ENCODE assay signal across 1 cellular context in the genomic region with DNA sequence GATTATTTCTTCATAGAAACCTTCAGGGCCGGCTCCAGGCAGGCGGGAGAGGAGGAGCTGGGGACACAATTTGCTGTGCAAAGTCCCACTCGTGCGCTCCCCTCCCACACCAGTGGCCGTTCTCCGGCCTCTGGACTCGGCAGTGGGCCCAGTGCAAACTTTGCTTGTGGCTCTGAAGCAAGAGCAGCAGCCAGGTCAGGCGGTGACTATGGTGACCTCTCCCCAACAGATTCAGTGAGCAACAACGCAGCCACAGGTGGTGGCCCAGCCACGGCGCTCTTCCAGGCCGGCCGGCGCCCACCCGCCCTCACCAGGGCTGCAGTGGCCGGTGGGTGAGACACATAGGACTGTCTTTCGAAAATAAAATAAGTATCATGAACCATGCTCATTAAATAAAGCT.
A peak's percentile ranks its signal among the peaks of the same experiment; 100 is the strongest.
TF ChIP-seq lines count a peak whose summit lies in the region.

No MANE protein-coding gene starts in this region.

TF ChIP-seq in HepG2, 621 proteins besides CTCF, POLR2A, EP300 and RAD21 (continued from another document and continues in another):
- no peak for TF ChIP-seq SMAD9 (CRISPR knock-in tag; IDR thresholded peaks at IDR 0.05)
- no peak for TF ChIP-seq CBX5 (CRISPR knock-in tag; IDR thresholded peaks at IDR 0.05; ENCODE audit: borderline replicate concordance)
- no peak for TF ChIP-seq PTBP1 (IDR thresholded peaks at IDR 0.05; ENCODE audit: low read depth, low read length, poor library complexity, severe bottlenecking)
- no peak for TF ChIP-seq ZNF652 (CRISPR knock-in tag; IDR thresholded peaks at IDR 0.05; ENCODE audit: borderline replicate concordance, low read depth)
- TF ChIP-seq, protein P1, sequence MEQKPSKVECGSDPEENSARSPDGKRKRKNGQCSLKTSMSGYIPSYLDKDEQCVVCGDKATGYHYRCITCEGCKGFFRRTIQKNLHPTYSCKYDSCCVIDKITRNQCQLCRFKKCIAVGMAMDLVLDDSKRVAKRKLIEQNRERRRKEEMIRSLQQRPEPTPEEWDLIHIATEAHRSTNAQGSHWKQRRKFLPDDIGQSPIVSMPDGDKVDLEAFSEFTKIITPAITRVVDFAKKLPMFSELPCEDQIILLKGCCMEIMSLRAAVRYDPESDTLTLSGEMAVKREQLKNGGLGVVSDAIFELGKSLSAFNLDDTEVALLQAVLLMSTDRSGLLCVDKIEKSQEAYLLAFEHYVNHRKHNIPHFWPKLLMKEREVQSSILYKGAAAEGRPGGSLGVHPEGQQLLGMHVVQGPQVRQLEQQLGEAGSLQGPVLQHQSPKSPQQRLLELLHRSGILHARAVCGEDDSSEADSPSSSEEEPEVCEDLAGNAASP (CRISPR knock-in tag; IDR thresholded peaks at IDR 0.05; ENCODE audit: borderline replicate concordance), result no peak
- no peak for TF ChIP-seq ZFP36L1 (CRISPR knock-in tag; IDR thresholded peaks at IDR 0.05)
- no peak for TF ChIP-seq ZNF567 (CRISPR knock-in tag; IDR thresholded peaks at IDR 0.05; ENCODE audit: borderline replicate concordance)
- peak; percentile 51; the same call in 1 of the 2 replicates for TF ChIP-seq NFKB2 (CRISPR knock-in tag; IDR thresholded peaks at IDR 0.05; ENCODE audit: borderline replicate concordance)
- TF ChIP-seq RARA (CRISPR knock-in tag; IDR thresholded peaks at IDR 0.05), result peak; percentile 35; the same call in 1 of the 2 replicates
- TF ChIP-seq, protein P2, sequence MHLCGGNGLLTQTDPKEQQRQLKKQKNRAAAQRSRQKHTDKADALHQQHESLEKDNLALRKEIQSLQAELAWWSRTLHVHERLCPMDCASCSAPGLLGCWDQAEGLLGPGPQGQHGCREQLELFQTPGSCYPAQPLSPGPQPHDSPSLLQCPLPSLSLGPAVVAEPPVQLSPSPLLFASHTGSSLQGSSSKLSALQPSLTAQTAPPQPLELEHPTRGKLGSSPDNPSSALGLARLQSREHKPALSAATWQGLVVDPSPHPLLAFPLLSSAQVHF (CRISPR knock-in tag; IDR thresholded peaks at IDR 0.05), result no peak
- TF ChIP-seq, protein P3, sequence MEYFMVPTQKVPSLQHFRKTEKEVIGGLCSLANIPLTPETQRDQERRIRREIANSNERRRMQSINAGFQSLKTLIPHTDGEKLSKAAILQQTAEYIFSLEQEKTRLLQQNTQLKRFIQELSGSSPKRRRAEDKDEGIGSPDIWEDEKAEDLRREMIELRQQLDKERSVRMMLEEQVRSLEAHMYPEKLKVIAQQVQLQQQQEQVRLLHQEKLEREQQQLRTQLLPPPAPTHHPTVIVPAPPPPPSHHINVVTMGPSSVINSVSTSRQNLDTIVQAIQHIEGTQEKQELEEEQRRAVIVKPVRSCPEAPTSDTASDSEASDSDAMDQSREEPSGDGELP (IDR thresholded peaks at IDR 0.05; ENCODE audit: borderline replicate concordance, low read depth), result 0 out of 2 replicates have a peak, but pooled peaks have one; percentile 8
- TF ChIP-seq, protein P4, sequence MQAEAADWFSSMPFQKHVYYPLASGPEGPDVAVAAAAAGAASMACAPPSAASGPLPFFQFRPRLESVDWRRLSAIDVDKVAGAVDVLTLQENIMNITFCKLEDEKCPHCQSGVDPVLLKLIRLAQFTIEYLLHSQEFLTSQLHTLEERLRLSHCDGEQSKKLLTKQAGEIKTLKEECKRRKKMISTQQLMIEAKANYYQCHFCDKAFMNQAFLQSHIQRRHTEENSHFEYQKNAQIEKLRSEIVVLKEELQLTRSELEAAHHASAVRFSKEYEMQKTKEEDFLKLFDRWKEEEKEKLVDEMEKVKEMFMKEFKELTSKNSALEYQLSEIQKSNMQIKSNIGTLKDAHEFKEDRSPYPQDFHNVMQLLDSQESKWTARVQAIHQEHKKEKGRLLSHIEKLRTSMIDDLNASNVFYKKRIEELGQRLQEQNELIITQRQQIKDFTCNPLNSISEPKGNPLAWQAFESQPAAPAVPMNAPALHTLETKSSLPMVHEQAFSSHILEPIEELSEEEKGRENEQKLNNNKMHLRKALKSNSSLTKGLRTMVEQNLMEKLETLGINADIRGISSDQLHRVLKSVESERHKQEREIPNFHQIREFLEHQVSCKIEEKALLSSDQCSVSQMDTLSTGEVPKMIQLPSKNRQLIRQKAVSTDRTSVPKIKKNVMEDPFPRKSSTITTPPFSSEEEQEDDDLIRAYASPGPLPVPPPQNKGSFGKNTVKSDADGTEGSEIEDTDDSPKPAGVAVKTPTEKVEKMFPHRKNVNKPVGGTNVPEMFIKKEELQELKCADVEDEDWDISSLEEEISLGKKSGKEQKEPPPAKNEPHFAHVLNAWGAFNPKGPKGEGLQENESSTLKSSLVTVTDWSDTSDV (CRISPR knock-in tag; IDR thresholded peaks at IDR 0.05), result no peak
- TF ChIP-seq AKAP8 (CRISPR knock-in tag; IDR thresholded peaks at IDR 0.05), result no peak
- TF ChIP-seq ZNF10 (CRISPR knock-in tag; IDR thresholded peaks at IDR 0.05; ENCODE audit: borderline replicate concordance, low read depth), result no peak
- TF ChIP-seq ELF1 (CRISPR knock-in tag; IDR thresholded peaks at IDR 0.05), result no peak
- peak; percentile 53; the same call in 1 of the 2 replicates for TF ChIP-seq ZNF383 (CRISPR knock-in tag; IDR thresholded peaks at IDR 0.05; ENCODE audit: borderline replicate concordance)
- TF ChIP-seq ZMYM4 (CRISPR knock-in tag; IDR thresholded peaks at IDR 0.05), result no peak
- TF ChIP-seq, protein P5, sequence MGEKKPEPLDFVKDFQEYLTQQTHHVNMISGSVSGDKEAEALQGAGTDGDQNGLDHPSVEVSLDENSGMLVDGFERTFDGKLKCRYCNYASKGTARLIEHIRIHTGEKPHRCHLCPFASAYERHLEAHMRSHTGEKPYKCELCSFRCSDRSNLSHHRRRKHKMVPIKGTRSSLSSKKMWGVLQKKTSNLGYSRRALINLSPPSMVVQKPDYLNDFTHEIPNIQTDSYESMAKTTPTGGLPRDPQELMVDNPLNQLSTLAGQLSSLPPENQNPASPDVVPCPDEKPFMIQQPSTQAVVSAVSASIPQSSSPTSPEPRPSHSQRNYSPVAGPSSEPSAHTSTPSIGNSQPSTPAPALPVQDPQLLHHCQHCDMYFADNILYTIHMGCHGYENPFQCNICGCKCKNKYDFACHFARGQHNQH (CRISPR knock-in tag; IDR thresholded peaks at IDR 0.05), result peak; percentile 38; the same call in 1 of the 2 replicates
- TF ChIP-seq NFYC (CRISPR knock-in tag; IDR thresholded peaks at IDR 0.05), result no peak
- TF ChIP-seq, protein P6, sequence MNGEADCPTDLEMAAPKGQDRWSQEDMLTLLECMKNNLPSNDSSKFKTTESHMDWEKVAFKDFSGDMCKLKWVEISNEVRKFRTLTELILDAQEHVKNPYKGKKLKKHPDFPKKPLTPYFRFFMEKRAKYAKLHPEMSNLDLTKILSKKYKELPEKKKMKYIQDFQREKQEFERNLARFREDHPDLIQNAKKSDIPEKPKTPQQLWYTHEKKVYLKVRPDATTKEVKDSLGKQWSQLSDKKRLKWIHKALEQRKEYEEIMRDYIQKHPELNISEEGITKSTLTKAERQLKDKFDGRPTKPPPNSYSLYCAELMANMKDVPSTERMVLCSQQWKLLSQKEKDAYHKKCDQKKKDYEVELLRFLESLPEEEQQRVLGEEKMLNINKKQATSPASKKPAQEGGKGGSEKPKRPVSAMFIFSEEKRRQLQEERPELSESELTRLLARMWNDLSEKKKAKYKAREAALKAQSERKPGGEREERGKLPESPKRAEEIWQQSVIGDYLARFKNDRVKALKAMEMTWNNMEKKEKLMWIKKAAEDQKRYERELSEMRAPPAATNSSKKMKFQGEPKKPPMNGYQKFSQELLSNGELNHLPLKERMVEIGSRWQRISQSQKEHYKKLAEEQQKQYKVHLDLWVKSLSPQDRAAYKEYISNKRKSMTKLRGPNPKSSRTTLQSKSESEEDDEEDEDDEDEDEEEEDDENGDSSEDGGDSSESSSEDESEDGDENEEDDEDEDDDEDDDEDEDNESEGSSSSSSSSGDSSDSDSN (CRISPR knock-in tag; IDR thresholded peaks at IDR 0.05), result peak; percentile 31; the same call in 1 of the 2 replicates
- TF ChIP-seq ZFP82 (CRISPR knock-in tag; IDR thresholded peaks at IDR 0.05; ENCODE audit: borderline replicate concordance), result no peak
- no peak for TF ChIP-seq EED (CRISPR knock-in tag; IDR thresholded peaks at IDR 0.05)
- TF ChIP-seq, protein P7, sequence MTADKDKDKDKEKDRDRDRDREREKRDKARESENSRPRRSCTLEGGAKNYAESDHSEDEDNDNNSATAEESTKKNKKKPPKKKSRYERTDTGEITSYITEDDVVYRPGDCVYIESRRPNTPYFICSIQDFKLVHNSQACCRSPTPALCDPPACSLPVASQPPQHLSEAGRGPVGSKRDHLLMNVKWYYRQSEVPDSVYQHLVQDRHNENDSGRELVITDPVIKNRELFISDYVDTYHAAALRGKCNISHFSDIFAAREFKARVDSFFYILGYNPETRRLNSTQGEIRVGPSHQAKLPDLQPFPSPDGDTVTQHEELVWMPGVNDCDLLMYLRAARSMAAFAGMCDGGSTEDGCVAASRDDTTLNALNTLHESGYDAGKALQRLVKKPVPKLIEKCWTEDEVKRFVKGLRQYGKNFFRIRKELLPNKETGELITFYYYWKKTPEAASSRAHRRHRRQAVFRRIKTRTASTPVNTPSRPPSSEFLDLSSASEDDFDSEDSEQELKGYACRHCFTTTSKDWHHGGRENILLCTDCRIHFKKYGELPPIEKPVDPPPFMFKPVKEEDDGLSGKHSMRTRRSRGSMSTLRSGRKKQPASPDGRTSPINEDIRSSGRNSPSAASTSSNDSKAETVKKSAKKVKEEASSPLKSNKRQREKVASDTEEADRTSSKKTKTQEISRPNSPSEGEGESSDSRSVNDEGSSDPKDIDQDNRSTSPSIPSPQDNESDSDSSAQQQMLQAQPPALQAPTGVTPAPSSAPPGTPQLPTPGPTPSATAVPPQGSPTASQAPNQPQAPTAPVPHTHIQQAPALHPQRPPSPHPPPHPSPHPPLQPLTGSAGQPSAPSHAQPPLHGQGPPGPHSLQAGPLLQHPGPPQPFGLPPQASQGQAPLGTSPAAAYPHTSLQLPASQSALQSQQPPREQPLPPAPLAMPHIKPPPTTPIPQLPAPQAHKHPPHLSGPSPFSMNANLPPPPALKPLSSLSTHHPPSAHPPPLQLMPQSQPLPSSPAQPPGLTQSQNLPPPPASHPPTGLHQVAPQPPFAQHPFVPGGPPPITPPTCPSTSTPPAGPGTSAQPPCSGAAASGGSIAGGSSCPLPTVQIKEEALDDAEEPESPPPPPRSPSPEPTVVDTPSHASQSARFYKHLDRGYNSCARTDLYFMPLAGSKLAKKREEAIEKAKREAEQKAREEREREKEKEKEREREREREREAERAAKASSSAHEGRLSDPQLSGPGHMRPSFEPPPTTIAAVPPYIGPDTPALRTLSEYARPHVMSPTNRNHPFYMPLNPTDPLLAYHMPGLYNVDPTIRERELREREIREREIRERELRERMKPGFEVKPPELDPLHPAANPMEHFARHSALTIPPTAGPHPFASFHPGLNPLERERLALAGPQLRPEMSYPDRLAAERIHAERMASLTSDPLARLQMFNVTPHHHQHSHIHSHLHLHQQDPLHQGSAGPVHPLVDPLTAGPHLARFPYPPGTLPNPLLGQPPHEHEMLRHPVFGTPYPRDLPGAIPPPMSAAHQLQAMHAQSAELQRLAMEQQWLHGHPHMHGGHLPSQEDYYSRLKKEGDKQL (CRISPR knock-in tag; IDR thresholded peaks at IDR 0.05; ENCODE audit: low read depth), result no peak
- 0 out of 2 replicates have a peak, but pooled peaks have one; percentile 12 for TF ChIP-seq ZFX (CRISPR knock-in tag; IDR thresholded peaks at IDR 0.05; ENCODE audit: low read depth)
- no peak for TF ChIP-seq SRF (IDR thresholded peaks at IDR 0.05; ENCODE audit: low read depth, low read length)
- TF ChIP-seq RELA (CRISPR knock-in tag; IDR thresholded peaks at IDR 0.05), result no peak
- no peak for TF ChIP-seq GATAD1 (CRISPR knock-in tag; IDR thresholded peaks at IDR 0.05)
- no peak for TF ChIP-seq FOSL2 (CRISPR knock-in tag; IDR thresholded peaks at IDR 0.05)
- TF ChIP-seq, protein P8, sequence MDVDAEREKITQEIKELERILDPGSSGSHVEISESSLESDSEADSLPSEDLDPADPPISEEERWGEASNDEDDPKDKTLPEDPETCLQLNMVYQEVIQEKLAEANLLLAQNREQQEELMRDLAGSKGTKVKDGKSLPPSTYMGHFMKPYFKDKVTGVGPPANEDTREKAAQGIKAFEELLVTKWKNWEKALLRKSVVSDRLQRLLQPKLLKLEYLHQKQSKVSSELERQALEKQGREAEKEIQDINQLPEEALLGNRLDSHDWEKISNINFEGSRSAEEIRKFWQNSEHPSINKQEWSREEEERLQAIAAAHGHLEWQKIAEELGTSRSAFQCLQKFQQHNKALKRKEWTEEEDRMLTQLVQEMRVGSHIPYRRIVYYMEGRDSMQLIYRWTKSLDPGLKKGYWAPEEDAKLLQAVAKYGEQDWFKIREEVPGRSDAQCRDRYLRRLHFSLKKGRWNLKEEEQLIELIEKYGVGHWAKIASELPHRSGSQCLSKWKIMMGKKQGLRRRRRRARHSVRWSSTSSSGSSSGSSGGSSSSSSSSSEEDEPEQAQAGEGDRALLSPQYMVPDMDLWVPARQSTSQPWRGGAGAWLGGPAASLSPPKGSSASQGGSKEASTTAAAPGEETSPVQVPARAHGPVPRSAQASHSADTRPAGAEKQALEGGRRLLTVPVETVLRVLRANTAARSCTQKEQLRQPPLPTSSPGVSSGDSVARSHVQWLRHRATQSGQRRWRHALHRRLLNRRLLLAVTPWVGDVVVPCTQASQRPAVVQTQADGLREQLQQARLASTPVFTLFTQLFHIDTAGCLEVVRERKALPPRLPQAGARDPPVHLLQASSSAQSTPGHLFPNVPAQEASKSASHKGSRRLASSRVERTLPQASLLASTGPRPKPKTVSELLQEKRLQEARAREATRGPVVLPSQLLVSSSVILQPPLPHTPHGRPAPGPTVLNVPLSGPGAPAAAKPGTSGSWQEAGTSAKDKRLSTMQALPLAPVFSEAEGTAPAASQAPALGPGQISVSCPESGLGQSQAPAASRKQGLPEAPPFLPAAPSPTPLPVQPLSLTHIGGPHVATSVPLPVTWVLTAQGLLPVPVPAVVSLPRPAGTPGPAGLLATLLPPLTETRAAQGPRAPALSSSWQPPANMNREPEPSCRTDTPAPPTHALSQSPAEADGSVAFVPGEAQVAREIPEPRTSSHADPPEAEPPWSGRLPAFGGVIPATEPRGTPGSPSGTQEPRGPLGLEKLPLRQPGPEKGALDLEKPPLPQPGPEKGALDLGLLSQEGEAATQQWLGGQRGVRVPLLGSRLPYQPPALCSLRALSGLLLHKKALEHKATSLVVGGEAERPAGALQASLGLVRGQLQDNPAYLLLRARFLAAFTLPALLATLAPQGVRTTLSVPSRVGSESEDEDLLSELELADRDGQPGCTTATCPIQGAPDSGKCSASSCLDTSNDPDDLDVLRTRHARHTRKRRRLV (CRISPR knock-in tag; IDR thresholded peaks at IDR 0.05), result no peak
- 0 out of 2 replicates have a peak, but pooled peaks have one; percentile 33 for TF ChIP-seq ZNF431 (CRISPR knock-in tag; IDR thresholded peaks at IDR 0.05; ENCODE audit: borderline replicate concordance, low read depth)
- no peak for TF ChIP-seq ISX (CRISPR knock-in tag; conservative IDR thresholded peaks at IDR 0.05)
